In genomic region chr12:97148941-97149559, GRCh38 we compare ENCODE assay signal across 8 cellular contexts.
A peak's percentile ranks its signal among the peaks of the same experiment; 100 is the strongest.
DNase-seq lines count a peak whose midpoint lies in the region; ATAC-seq, FAIRE-seq and TF ChIP-seq lines count a peak whose summit lies in the region.

No MANE protein-coding gene starts in this region.

- TF ChIP-seq EP300 in HepG2 (IDR thresholded peaks at IDR 0.05; ENCODE audit: low read depth in 2 of 2, low read length in 2 of 2) = no peak
- no peak for TF ChIP-seq EP300 in HepG2 (CRISPR knock-in tag; IDR thresholded peaks at IDR 0.05; ENCODE audit: borderline replicate concordance)

- ATAC-seq in GM18499 (IDR thresholded peaks at IDR 0.05; ENCODE audit: insufficient read depth, unreplicated experiment) = peak; percentile 98
- ATAC-seq in HG02571 (IDR thresholded peaks at IDR 0.05; ENCODE audit: unreplicated experiment) = peak; percentile 100
- ATAC-seq in HepG2 = peak; percentile 100

- in situ Hi-C loops in HepG2 (cut with HindIII; ENCODE audit: extremely low pct_ligation_motif_present, low pct_unique_long_range_greater_than_20kb) = loop anchor here (25.0 kb wide), 1 partner anchor 1238 kb away; no protein-coding TSS in a partner anchor

- no peaks in the 10 kb centered on the region for H3K36me3 ChIP-seq in MM.1S (replicated peaks; ENCODE audit: insufficient read depth, low read length)
- no peaks in the 10 kb centered on the region for H3K36me3 ChIP-seq in breast epithelium
- no peaks in the 10 kb centered on the region for H3K36me3 ChIP-seq in HepG2 (replicated peaks in 1 of 2; ENCODE audit: control insufficient read depth in 1 of 2, insufficient read depth in 2 of 2, low read length in 2 of 2)

- no peaks in the 10 kb centered on the region for H3F3A ChIP-seq in MM.1S (ENCODE audit: insufficient read depth, low read length)

- peak; percentile 85 for TF ChIP-seq RAD21 in HepG2 (CRISPR knock-in tag; IDR thresholded peaks at IDR 0.05)

- H3K4me1 ChIP-seq in MM.1S (ENCODE audit: low read length) = no peaks in the 10 kb centered on the region
- no peaks in the 10 kb centered on the region for H3K4me1 ChIP-seq in breast epithelium
- no peaks in the 10 kb centered on the region for H3K4me1 ChIP-seq in HepG2 (ENCODE audit: insufficient read depth, low read length)

- DNase-seq in MM.1S (peak; percentile 61), T-helper 2 cell (peak in 4 of 5 experiments; percentile 11 to 58 (median 26)), breast epithelium (ENCODE audit: low spot score in 2 of 2) (peak; percentile 20 to 68), HepG2 (ENCODE audit: low spot score) (peak; percentile 56), NCI-H510A (lab: John Stamatoyannopoulos, UW) (no peak)
- DNase-seq in stimulated activated CD8-positive, alpha-beta memory T cell treated with anti-CD3 and anti-CD28 coated beads, Interleukin-4, amount 100 ng/mL, for 48 hours = peak; percentile 71

- no peak overlapping the region for H3K9ac ChIP-seq in MM.1S (ENCODE audit: low read length)
- no peak overlapping the region for H3K9ac ChIP-seq in HepG2 (ENCODE audit: insufficient read depth, low read depth, low read length)

- FAIRE-seq in HepG2 (lab: Jason Lieb, UNC) = peak; percentile 83

- CTCF ChIA-PET in HepG2 (lab: Yijun Ruan, JAX; ENCODE audit: low intra/inter-chr PET ratio, low total read pairs) = interaction anchor here (1.3 to 2.3 kb wide), 3 partner anchors 160 to 1224 kb away, joined by 8 to 20 read pairs (median 13); no protein-coding TSS in a partner anchor

- no peak overlapping the region for H3K27ac ChIP-seq in MM.1S (ENCODE audit: low read length)
- H3K27ac ChIP-seq in breast epithelium = no peak overlapping the region
- no peak overlapping the region for H3K27ac ChIP-seq in HepG2 (ENCODE audit: extremely low read length, insufficient read depth, low read length)

- TF ChIP-seq POLR2A in breast epithelium (IDR thresholded peaks at IDR 0.05) = no peak
- TF ChIP-seq POLR2A in HepG2 (IDR thresholded peaks at IDR 0.05; ENCODE audit: insufficient read depth in 1 of 2, low read depth in 2 of 2, low read length in 2 of 2) = no peak

- POLR2A ChIA-PET in HepG2 (lab: Yijun Ruan, JAX) = no interaction called here

- no TSS peak for BruUV-seq in HepG2 (replicated peaks; lab: Mats Ljungman, UMichigan)

- H3K4me3 ChIP-seq in MM.1S (ENCODE audit: low read length) = no peak overlapping the region
- no peak overlapping the region for H3K4me3 ChIP-seq in breast epithelium
- no peak overlapping the region for H3K4me3 ChIP-seq in HepG2 (replicated peaks in 1 of 3; ENCODE audit: insufficient read depth in 1 of 3, low read depth in 2 of 3, low read length in 3 of 3)

- H3K27me3 ChIP-seq in MM.1S (replicated peaks; ENCODE audit: insufficient read depth, low read length) = no peaks in the 10 kb centered on the region
- H3K27me3 ChIP-seq in breast epithelium = no peaks in the 10 kb centered on the region
- H3K27me3 ChIP-seq in HepG2 (ENCODE audit: control insufficient read depth in 1 of 2, insufficient read depth in 2 of 2, low read length in 2 of 2) = no peaks in the 10 kb centered on the region

- TF ChIP-seq CTCF in MM.1S (IDR thresholded peaks at IDR 0.05; ENCODE audit: low read length) = peak; percentile 91
- peak in 2 of 3 donors; percentile 30 to 60 for TF ChIP-seq CTCF in breast epithelium (IDR thresholded peaks at IDR 0.05)
- peak; percentile 94 for TF ChIP-seq CTCF in HepG2 (CRISPR knock-in tag; IDR thresholded peaks at IDR 0.05)

- H3K4me2 ChIP-seq in MM.1S (ENCODE audit: low read depth, low read length) = no peak overlapping the region
- H3K4me2 ChIP-seq in HepG2 (ENCODE audit: low read depth, low read length) = no peak overlapping the region

- H3K9me2 ChIP-seq in MM.1S (replicated peaks; ENCODE audit: insufficient read depth, low read length) = no peaks in the 10 kb centered on the region

- WGBS in HepG2 (ENCODE audit: low lambda C conversion rate) = 31% methylated on average over 7 of the region's 9 CpGs

- H4K20me1 ChIP-seq in MM.1S (ENCODE audit: insufficient read depth, low read length) (no peaks in the 10 kb centered on the region), HepG2 (ENCODE audit: insufficient read depth, low read length) (no peaks in the 10 kb centered on the region)

- H3K79me2 ChIP-seq in MM.1S (ENCODE audit: low read length) (no peaks in the 10 kb centered on the region), HepG2 (ENCODE audit: insufficient read depth, low read length) (no peaks in the 10 kb centered on the region)

- H2AFZ ChIP-seq in MM.1S (ENCODE audit: low read length) (no peak overlapping the region), HepG2 (ENCODE audit: low read length) (no peak overlapping the region)

- no peaks in the 10 kb centered on the region for H3K9me3 ChIP-seq in MM.1S (replicated peaks; ENCODE audit: insufficient read depth, low read length)
- H3K9me3 ChIP-seq in breast epithelium = no peaks in the 10 kb centered on the region
- no peaks in the 10 kb centered on the region for H3K9me3 ChIP-seq in HepG2 (ENCODE audit: low read length)

- intact Hi-C loops in breast epithelium (cut with DNase I; ENCODE audit: low total_unique reads) (no loop called here), HepG2 (cut with micrococcal nuclease; ENCODE audit: unreplicated experiment) (loop anchor here (1.0 to 2.0 kb wide), 3 partner anchors 159 to 854 kb away; no protein-coding TSS in a partner anchor)

TF ChIP-seq in HepG2, 621 proteins besides CTCF, POLR2A, EP300 and RAD21 (continues in another document):
- peak; percentile 64 for TF ChIP-seq CEBPG (CRISPR knock-in tag; IDR thresholded peaks at IDR 0.05)
- TF ChIP-seq RFXAP (CRISPR knock-in tag; IDR thresholded peaks at IDR 0.05; ENCODE audit: borderline replicate concordance) = no peak
- no peak for TF ChIP-seq ZNF546 (CRISPR knock-in tag; conservative IDR thresholded peaks at IDR 0.05)
- TF ChIP-seq FOXO1 (CRISPR knock-in tag; IDR thresholded peaks at IDR 0.05) = no peak
- TF ChIP-seq KDM2A (CRISPR knock-in tag; IDR thresholded peaks at IDR 0.05; ENCODE audit: borderline replicate concordance, low read depth) = peak; percentile 25; the same call in 1 of the 2 replicates
- no peak for TF ChIP-seq ZFP36L2 (CRISPR knock-in tag; IDR thresholded peaks at IDR 0.05)
- peak; percentile 82 for TF ChIP-seq CEBPB (IDR thresholded peaks at IDR 0.05; ENCODE audit: borderline replicate concordance, low read depth, low read length)
- TF ChIP-seq SMARCC2 (IDR thresholded peaks at IDR 0.05) = no peak
- TF ChIP-seq, protein P1, sequence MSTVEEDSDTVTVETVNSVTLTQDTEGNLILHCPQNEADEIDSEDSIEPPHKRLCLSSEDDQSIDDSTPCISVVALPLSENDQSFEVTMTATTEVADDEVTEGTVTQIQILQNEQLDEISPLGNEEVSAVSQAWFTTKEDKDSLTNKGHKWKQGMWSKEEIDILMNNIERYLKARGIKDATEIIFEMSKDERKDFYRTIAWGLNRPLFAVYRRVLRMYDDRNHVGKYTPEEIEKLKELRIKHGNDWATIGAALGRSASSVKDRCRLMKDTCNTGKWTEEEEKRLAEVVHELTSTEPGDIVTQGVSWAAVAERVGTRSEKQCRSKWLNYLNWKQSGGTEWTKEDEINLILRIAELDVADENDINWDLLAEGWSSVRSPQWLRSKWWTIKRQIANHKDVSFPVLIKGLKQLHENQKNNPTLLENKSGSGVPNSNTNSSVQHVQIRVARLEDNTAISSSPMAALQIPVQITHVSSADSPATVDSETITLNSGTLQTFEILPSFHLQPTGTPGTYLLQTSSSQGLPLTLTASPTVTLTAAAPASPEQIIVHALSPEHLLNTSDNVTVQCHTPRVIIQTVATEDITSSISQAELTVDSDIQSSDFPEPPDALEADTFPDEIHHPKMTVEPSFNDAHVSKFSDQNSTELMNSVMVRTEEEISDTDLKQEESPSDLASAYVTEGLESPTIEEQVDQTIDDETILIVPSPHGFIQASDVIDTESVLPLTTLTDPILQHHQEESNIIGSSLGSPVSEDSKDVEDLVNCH (CRISPR knock-in tag; IDR thresholded peaks at IDR 0.05) = no peak
- no peak for TF ChIP-seq NFATC3 (CRISPR knock-in tag; IDR thresholded peaks at IDR 0.05)
- TF ChIP-seq KAT7 (CRISPR knock-in tag; IDR thresholded peaks at IDR 0.05; ENCODE audit: borderline replicate concordance) = no peak
- no peak for TF ChIP-seq CCDC6 (CRISPR knock-in tag; IDR thresholded peaks at IDR 0.05)
- TF ChIP-seq TBL1XR1 (IDR thresholded peaks at IDR 0.05; ENCODE audit: borderline replicate concordance, low read length, partially characterized antibody) = no peak
- TF ChIP-seq MAZ (IDR thresholded peaks at IDR 0.05; ENCODE audit: borderline replicate concordance, low read depth, low read length) = no peak
- no peak for TF ChIP-seq MAZ (CRISPR knock-in tag; IDR thresholded peaks at IDR 0.05; ENCODE audit: low read depth)
- TF ChIP-seq, protein P2, sequence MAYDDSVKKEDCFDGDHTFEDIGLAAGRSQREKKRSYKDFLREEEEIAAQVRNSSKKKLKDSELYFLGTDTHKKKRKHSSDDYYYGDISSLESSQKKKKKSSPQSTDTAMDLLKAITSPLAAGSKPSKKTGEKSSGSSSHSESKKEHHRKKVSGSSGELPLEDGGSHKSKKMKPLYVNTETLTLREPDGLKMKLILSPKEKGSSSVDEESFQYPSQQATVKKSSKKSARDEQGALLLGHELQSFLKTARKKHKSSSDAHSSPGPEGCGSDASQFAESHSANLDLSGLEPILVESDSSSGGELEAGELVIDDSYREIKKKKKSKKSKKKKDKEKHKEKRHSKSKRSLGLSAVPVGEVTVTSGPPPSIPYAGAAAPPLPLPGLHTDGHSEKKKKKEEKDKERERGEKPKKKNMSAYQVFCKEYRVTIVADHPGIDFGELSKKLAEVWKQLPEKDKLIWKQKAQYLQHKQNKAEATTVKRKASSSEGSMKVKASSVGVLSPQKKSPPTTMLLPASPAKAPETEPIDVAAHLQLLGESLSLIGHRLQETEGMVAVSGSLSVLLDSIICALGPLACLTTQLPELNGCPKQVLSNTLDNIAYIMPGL (CRISPR knock-in tag; IDR thresholded peaks at IDR 0.05; ENCODE audit: borderline replicate concordance in 1 of 2, low read depth in 1 of 2) = 0 out of 4 replicates have a peak, but pooled peaks of 1 of the 2 experiments have one; percentile 33
- no peak for TF ChIP-seq IRF9 (CRISPR knock-in tag; IDR thresholded peaks at IDR 0.05; ENCODE audit: borderline replicate concordance)
- TF ChIP-seq PRPF4 (IDR thresholded peaks at IDR 0.05; ENCODE audit: low read depth, low read length, poor library complexity, severe bottlenecking) = no peak
- TF ChIP-seq SP140L (CRISPR knock-in tag; IDR thresholded peaks at IDR 0.05; ENCODE audit: borderline replicate concordance) = no peak
